9 cellular contexts compared by ENCODE assay signal in the genomic region with DNA sequence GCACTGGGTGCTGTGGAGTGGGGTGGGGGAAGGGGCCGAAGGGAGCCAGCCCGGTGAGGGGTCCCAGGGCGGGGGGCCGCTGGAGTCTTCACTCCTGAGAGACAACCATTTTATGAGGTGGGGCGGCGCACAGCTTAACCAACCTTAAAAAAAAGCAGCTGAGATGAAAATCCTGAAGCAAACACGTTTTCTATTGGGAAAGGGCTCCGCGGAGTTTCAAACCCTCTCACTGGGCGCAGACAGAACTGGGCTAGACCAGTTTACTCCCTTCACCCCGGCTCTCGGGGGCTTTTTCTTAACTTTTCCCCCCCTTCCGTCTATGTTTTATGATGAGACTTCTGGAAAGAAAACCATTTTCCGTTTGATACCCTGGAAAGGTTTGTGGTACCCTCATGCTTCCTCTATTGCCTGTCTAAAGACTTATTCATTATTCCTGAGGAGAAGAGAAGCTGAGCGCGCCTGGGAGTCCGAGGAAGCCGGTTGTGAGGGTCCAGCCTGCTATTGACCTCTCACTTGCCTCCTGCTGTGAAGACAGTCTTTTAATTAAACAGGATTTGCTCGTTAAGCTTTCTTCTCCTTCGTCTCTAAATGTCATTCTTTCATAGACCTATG. TPM values are rescaled to one million over a fixed set of nuclear protein-coding genes. Genes with fewer than 3 reads are reported as not detected.
DNase-seq lines count a peak whose midpoint lies in the region; ATAC-seq and TF ChIP-seq lines count a peak whose summit lies in the region.
"Had no signal": no experiment of that assay in that cellular context is flagged by ENCODE, and none has a peak within 500 bp of the region (broad histone marks: within the 10 kb centered on the region; RNA-seq: fewer than 3 reads in every experiment).

No MANE protein-coding gene starts in this region.

- H3K4me3 Mint-ChIP-seq in activated CD4-positive, alpha-beta T cell treated with anti-CD3 and anti-CD28 coated beads for 36 hours: no peak overlapping the region
- no peak overlapping the region for H3K4me3 Mint-ChIP-seq in neural crest cell
- H3K4me3 Mint-ChIP-seq: activated naive CD4-positive, alpha-beta T cell treated with anti-CD3 and anti-CD28 coated beads, Interleukin-2, amount 50 U/mL, for 24 hours had no signal

- H3K4me1 Mint-ChIP-seq in activated CD4-positive, alpha-beta T cell treated with anti-CD3 and anti-CD28 coated beads for 36 hours: peaks cover 23% of the 10 kb centered on the region
- H3K4me1 Mint-ChIP-seq in neural crest cell: peaks cover 21% of the 10 kb centered on the region

- H3K9ac ChIP-seq in OCI-LY1 (ENCODE audit: low read length): peak overlapping the region; percentile 95

- no peaks in the 10 kb centered on the region for H3K9me2 ChIP-seq in OCI-LY1 (ENCODE audit: low read depth, low read length)

- CTCF ChIA-PET in activated CD4-positive, alpha-beta T cell treated with anti-CD3 and anti-CD28 coated beads for 36 hours (lab: Charles Lee): interaction anchor here (0.6 to 3.3 kb wide), 59 partner anchors 9 to 1159 kb away, joined by 3 to 178 read pairs (median 4); partner anchors contain the start of genes ANKRD13B, CORO6, EFCAB5 and TP53I13

- ATAC-seq in activated CD4-positive, alpha-beta T cell treated with anti-CD3 and anti-CD28 coated beads for 36 hours: peak; percentile 12
- no peak for ATAC-seq in GM19035 (IDR thresholded peaks at IDR 0.05; ENCODE audit: unreplicated experiment)
- no peak for ATAC-seq in GM19328 (IDR thresholded peaks at IDR 0.05; ENCODE audit: unreplicated experiment)

- no peaks in the 10 kb centered on the region for H4K20me1 ChIP-seq in OCI-LY1 (ENCODE audit: insufficient read depth, low read length)

- H3K27me3 Mint-ChIP-seq in activated CD4-positive, alpha-beta T cell treated with anti-CD3 and anti-CD28 coated beads for 36 hours: no peaks in the 10 kb centered on the region
- no peaks in the 10 kb centered on the region for H3K27me3 Mint-ChIP-seq in neural crest cell (ENCODE audit: low read depth)
- H3K27me3 Mint-ChIP-seq: activated naive CD4-positive, alpha-beta T cell treated with anti-CD3 and anti-CD28 coated beads, Interleukin-2, amount 50 U/mL, for 24 hours had no signal

- H3K4me1 ChIP-seq in OCI-LY1 (ENCODE audit: insufficient read depth, low read length, severe bottlenecking): peaks cover 43% of the 10 kb centered on the region

- peak overlapping the region; percentile 82 for H3K4me2 ChIP-seq in OCI-LY1 (ENCODE audit: low read length)

- intact Hi-C loops in activated CD4-positive, alpha-beta T cell treated with anti-CD3 and anti-CD28 coated beads for 36 hours (cut with DNase I, micrococcal nuclease): loop anchor here (1.0 to 5.0 kb wide), 15 partner anchors 62 to 636 kb away; partner anchors contain the start of genes GIT1 (in 1 of the 2), NSRP1 (in 1 of the 2), NUFIP2 (in 1 of the 2) and TP53I13 (in 1 of the 2)

- peaks cover 39% of the 10 kb centered on the region for H3K79me2 ChIP-seq in OCI-LY1 (ENCODE audit: insufficient read depth, low read length)

- TF ChIP-seq CTCF in OCI-LY1 (IDR thresholded peaks at IDR 0.05; ENCODE audit: low read length): no peak
- TF ChIP-seq CTCF in neural crest cell (conservative IDR thresholded peaks at IDR 0.05): no peak

- no peaks in the 10 kb centered on the region for H3K27me3 ChIP-seq in OCI-LY1 (ENCODE audit: insufficient read depth, low read length)

- no peaks in the 10 kb centered on the region for H3K9me3 ChIP-seq in OCI-LY1 (ENCODE audit: low read length)

- no peak for DNase-seq in activated CD4-positive, alpha-beta T cell treated with anti-CD3 and anti-CD28 coated beads for 36 hours
- DNase-seq in activated CD4-positive, alpha-beta T cell treated with anti-CD3 and anti-CD28 coated beads, Interleukin-2, amount 50 U/mL, for 1 hour: no peak
- DNase-seq in epithelial cell of prostate (ENCODE audit: low read depth, low spot score): no peak
- peak; percentile 14 for DNase-seq in neural crest cell (ENCODE audit: low read depth, low spot score)
- DNase-seq in HuH-7.5 (ENCODE audit: low spot score): no peak

- H3K36me3 Mint-ChIP-seq in activated CD4-positive, alpha-beta T cell treated with anti-CD3 and anti-CD28 coated beads for 36 hours (ENCODE audit: low read depth): peaks cover 2% of the 10 kb centered on the region
- H3K36me3 Mint-ChIP-seq in neural crest cell (ENCODE audit: low read depth): no peaks in the 10 kb centered on the region

- POLR2A ChIA-PET in activated CD4-positive, alpha-beta T cell treated with anti-CD3 and anti-CD28 coated beads for 36 hours (lab: Charles Lee): interaction anchor here (0.6 to 1.4 kb wide), 3 partner anchors 89 to 314 kb away, joined by 3 to 5 read pairs (median 3); no protein-coding TSS in a partner anchor

- H3K27ac ChIP-seq in OCI-LY1 (ENCODE audit: low read depth, low read length, poor library complexity, severe bottlenecking): peak overlapping the region; percentile 93
- H3K27ac ChIP-seq in epithelial cell of prostate: peak overlapping the region; percentile 82

- no peaks in the 10 kb centered on the region for H3F3A ChIP-seq in OCI-LY1 (ENCODE audit: insufficient read depth, low read length)

- H3K9me3 Mint-ChIP-seq in activated CD4-positive, alpha-beta T cell treated with anti-CD3 and anti-CD28 coated beads for 36 hours (ENCODE audit: low read depth): no peaks in the 10 kb centered on the region
- H3K9me3 Mint-ChIP-seq in neural crest cell: no peaks in the 10 kb centered on the region
- H3K9me3 Mint-ChIP-seq: activated naive CD4-positive, alpha-beta T cell treated with anti-CD3 and anti-CD28 coated beads, Interleukin-2, amount 50 U/mL, for 24 hours had no signal

- no peak overlapping the region for H3K27ac Mint-ChIP-seq in activated CD4-positive, alpha-beta T cell treated with anti-CD3 and anti-CD28 coated beads for 36 hours
- peak overlapping the region; percentile 7 for H3K27ac Mint-ChIP-seq in neural crest cell (ENCODE audit: unreplicated experiment)
- H3K27ac Mint-ChIP-seq: activated naive CD4-positive, alpha-beta T cell treated with anti-CD3 and anti-CD28 coated beads, Interleukin-2, amount 50 U/mL, for 24 hours had no signal

- no peak overlapping the region for H2AFZ ChIP-seq in OCI-LY1 (ENCODE audit: low read length)

- H3K4me3 ChIP-seq in OCI-LY1 (ENCODE audit: low read depth, low read length, poor library complexity, severe bottlenecking): peak overlapping the region; percentile 76

- H3K36me3 ChIP-seq in OCI-LY1 (ENCODE audit: insufficient read depth, low read length): peaks cover 5% of the 10 kb centered on the region; the same call in 1 of the 2 replicates

RNA-seq across cellular contexts. Expression of gene SSH2, which starts 0.5 kb away (rescaled TPM):
- total RNA-seq in activated CD4-positive, alpha-beta T cell treated with anti-CD3 and anti-CD28 coated beads for 36 hours: 10 to 100 TPM; 32.6 to 36.1 TPM
- 29.2 and 32.9 TPM in 2 replicates for total RNA-seq in neural crest cell

RNA-seq across cellular contexts. Expression of gene EFCAB5, which starts 10.9 kb away (rescaled TPM):
- total RNA-seq in activated CD4-positive, alpha-beta T cell treated with anti-CD3 and anti-CD28 coated beads for 36 hours: under 1 TPM; 0.27 to 0.54 TPM
- total RNA-seq in neural crest cell: 0.30 and 0.86 TPM in 2 replicates
